ENCODE assay signal across 12 cellular contexts in genomic region chr11:129192150-129192549, GRCh38. TPM values are rescaled to one million over a fixed set of nuclear protein-coding genes. Genes with fewer than 3 reads are reported as not detected.
DNase-seq lines count a peak whose midpoint lies in the region; ATAC-seq and TF ChIP-seq lines count a peak whose summit lies in the region.
"Had no signal": no experiment of that assay in that cellular context is flagged by ENCODE, and none has a peak within 500 bp of the region (broad histone marks: within the 10 kb centered on the region; RNA-seq: fewer than 3 reads in every experiment).

ARHGAP32 (minus strand) TSS chr11:129192325; CDS start chr11:129192198, 127 bp downstream.

- no peaks in the 10 kb centered on the region for H3K27me3 ChIP-seq in H9 (ENCODE audit: insufficient read depth, low read length)
- no peaks in the 10 kb centered on the region for H3K27me3 ChIP-seq in RWPE2 (ENCODE audit: insufficient read depth, poor library complexity, severe bottlenecking)
- no peaks in the 10 kb centered on the region for H3K27me3 ChIP-seq in skeletal muscle tissue (ENCODE audit: control insufficient read depth in 3 of 3, insufficient read depth in 3 of 3, low read length in 3 of 3)

- H3K9me3 ChIP-seq in H9 (ENCODE audit: control insufficient read depth, low read depth, low read length) (no peaks in the 10 kb centered on the region), RWPE2 (ENCODE audit: severe bottlenecking) (no peaks in the 10 kb centered on the region), skeletal muscle tissue (ENCODE audit: control insufficient read depth in 3 of 3, low read length in 3 of 3) (no peaks in the 10 kb centered on the region)

- H4K5ac ChIP-seq in H9 (ENCODE audit: insufficient read length, low read depth, low read length): no peak within 1 kb of the TSS

- no peak within 1 kb of the TSS for H2AFZ ChIP-seq in H9 (ENCODE audit: low read length)

- H3K23ac ChIP-seq in H9 (ENCODE audit: insufficient read length, low read depth, low read length): no peak within 1 kb of the TSS

- no peak within 1 kb of the TSS for H2BK5ac ChIP-seq in H9 (ENCODE audit: insufficient read length, low read length)

- H2BK12ac ChIP-seq in H9 (ENCODE audit: insufficient read length, low read depth, low read length): no peak within 1 kb of the TSS

- H2BK15ac ChIP-seq in H9 (ENCODE audit: low read depth, low read length): no peak within 1 kb of the TSS

- H3K27ac Mint-ChIP-seq in H9 (no peak within 1 kb of the TSS), glutamatergic neuron (ENCODE audit: unreplicated experiment) (no peak within 1 kb of the TSS)
- H3K27ac Mint-ChIP-seq: activated naive CD8-positive, alpha-beta T cell; nephron progenitor cell; T-helper 1 cell treated with Interleukin-12 subunit alpha and Interleukin-12 subunit beta and Interleukin-4 antibody, amounts not matched to agents 30 μg/mL and 1 μg/mL, for 36 hours had no signal

- H3K27ac ChIP-seq in H9 (ENCODE audit: insufficient read length, low read depth, low read length) (no peak within 1 kb of the TSS), RWPE2 (ENCODE audit: poor library complexity, severe bottlenecking) (peak within 1 kb of the TSS; percentile 47), skeletal muscle tissue (ENCODE audit: low read depth, low read length) (no peak within 1 kb of the TSS)

- no peaks in the 10 kb centered on the region for H3K23me2 ChIP-seq in H9 (ENCODE audit: insufficient read length, low read depth, low read length, poor library complexity, severe bottlenecking)

- H3K4me1 ChIP-seq in H9 (ENCODE audit: insufficient read depth, low read length) (peaks cover 6% of the 10 kb centered on the region), RWPE2 (ENCODE audit: insufficient read depth, poor library complexity, severe bottlenecking) (peaks cover 33% of the 10 kb centered on the region), skeletal muscle tissue (ENCODE audit: control insufficient read depth in 3 of 3, insufficient read depth in 3 of 3, low read length in 3 of 3) (peaks cover 0 to 7% (median 0%) of the 10 kb centered on the region in 3 donors)

- TF ChIP-seq CTCF in H9 (conservative IDR thresholded peaks at IDR 0.05) (no peak), RWPE2 (IDR thresholded peaks at IDR 0.05; ENCODE audit: poor library complexity, severe bottlenecking) (no peak), glutamatergic neuron (IDR thresholded peaks at IDR 0.05; ENCODE audit: partially characterized antibody, unreplicated experiment) (no peak)

- ATAC-seq in RWPE2 (ENCODE audit: low read depth): peak; percentile 81
- no peak for ATAC-seq in HG03460 (IDR thresholded peaks at IDR 0.05; ENCODE audit: unreplicated experiment)
- no peak for ATAC-seq in HG02885 (IDR thresholded peaks at IDR 0.05; ENCODE audit: poor library complexity, unreplicated experiment)
- no peak for ATAC-seq in GM21367 (IDR thresholded peaks at IDR 0.05; ENCODE audit: unreplicated experiment)

- H3T11ph ChIP-seq in H9 (ENCODE audit: low read length): no peak within 1 kb of the TSS

- no peak within 1 kb of the TSS for H3K4ac ChIP-seq in H9 (ENCODE audit: low read depth, low read length)

- H3K4me2 ChIP-seq in H9 (ENCODE audit: insufficient read depth, insufficient read length, low read length): no peak within 1 kb of the TSS

- peak within 1 kb of the TSS; percentile 75 for H2BK20ac ChIP-seq in H9 (ENCODE audit: low read depth, low read length, poor library complexity, severe bottlenecking)

- H3K4me3 Mint-ChIP-seq in H9 (no peak within 1 kb of the TSS), glutamatergic neuron (ENCODE audit: unreplicated experiment) (no peak within 1 kb of the TSS)
- H3K4me3 Mint-ChIP-seq: activated naive CD8-positive, alpha-beta T cell; nephron progenitor cell; T-helper 1 cell treated with Interleukin-12 subunit alpha and Interleukin-12 subunit beta and Interleukin-4 antibody, amounts not matched to agents 30 μg/mL and 1 μg/mL, for 36 hours had no signal

- H3K9me3 Mint-ChIP-seq in H9 (peaks cover 1 to 2% of the 10 kb centered on the region in 2 experiments; a peak in 4 of 5 replicates), glutamatergic neuron (ENCODE audit: unreplicated experiment) (no peaks in the 10 kb centered on the region)
- H3K9me3 Mint-ChIP-seq: T-helper 1 cell treated with Interleukin-12 subunit alpha and Interleukin-12 subunit beta and Interleukin-4 antibody, amounts not matched to agents 30 μg/mL and 1 μg/mL, for 36 hours had no signal

- H3K79me1 ChIP-seq in H9 (ENCODE audit: insufficient read depth, low read depth, low read length, poor library complexity, severe bottlenecking): peaks cover 4% of the 10 kb centered on the region

- H3K36me3 ChIP-seq in RWPE2 (ENCODE audit: low read depth) (no peaks in the 10 kb centered on the region; the same call in 1 of the 2 replicates), skeletal muscle tissue (ENCODE audit: control insufficient read depth in 3 of 3, insufficient read depth in 3 of 3, low read length in 3 of 3) (no peaks in the 10 kb centered on the region)

- H3K4me1 Mint-ChIP-seq in H9 (peaks cover 10 to 17% of the 10 kb centered on the region in 2 experiments), glutamatergic neuron (ENCODE audit: low read depth, unreplicated experiment) (peaks cover 4% of the 10 kb centered on the region)
- H3K4me1 Mint-ChIP-seq: nephron progenitor cell had no signal

- H3K79me2 ChIP-seq in H9 (ENCODE audit: insufficient read depth, low read length): no peaks in the 10 kb centered on the region; the same call in 1 of the 2 replicates

- no peak within 1 kb of the TSS for H2BK120ac ChIP-seq in H9 (ENCODE audit: low read depth, low read length, poor library complexity, severe bottlenecking)

- no peak within 1 kb of the TSS for H3K56ac ChIP-seq in H9 (ENCODE audit: insufficient read length, low read depth, low read length)

- DNase-seq in H9 (no peak), RWPE2 (ENCODE audit: low spot score) (no peak), glutamatergic neuron (no peak)
- DNase-seq in activated CD4-positive, CD25-positive, alpha-beta regulatory T cell treated with anti-CD3 and anti-CD28 coated beads, Interleukin-2, amount 50 U/mL, for 72 hours: no peak
- DNase-seq: NCI-H1436, nephron progenitor cell had no signal

- H3K27me3 Mint-ChIP-seq in H9 (ENCODE audit: low read depth): no peaks in the 10 kb centered on the region
- H3K27me3 Mint-ChIP-seq in glutamatergic neuron (ENCODE audit: unreplicated experiment): no peaks in the 10 kb centered on the region
- H3K27me3 Mint-ChIP-seq: activated naive CD8-positive, alpha-beta T cell had no signal

- no peak within 1 kb of the TSS for H3K9ac ChIP-seq in H9 (ENCODE audit: extremely low read depth, insufficient read length, low read length)
- no peak within 1 kb of the TSS for H3K9ac ChIP-seq in skeletal muscle tissue (ENCODE audit: low read depth in 1 of 3, low read length in 3 of 3)

- peaks cover under 1 to 8% (median 3%) of the 10 kb centered on the region in 3 experiments; a peak in 4 of 7 replicates for H3K36me3 Mint-ChIP-seq in H9 (ENCODE audit: insufficient read depth in 1 of 3, low read depth in 3 of 3)
- H3K36me3 Mint-ChIP-seq in glutamatergic neuron (ENCODE audit: unreplicated experiment): no peaks in the 10 kb centered on the region

- H2AK5ac ChIP-seq in H9 (ENCODE audit: insufficient read length, low read length): no peak within 1 kb of the TSS

- H4K91ac ChIP-seq in H9 (ENCODE audit: insufficient read length, low read depth, low read length): no peak within 1 kb of the TSS

- no peak within 1 kb of the TSS for H3K14ac ChIP-seq in H9 (ENCODE audit: insufficient read depth, low read length)

- no CpG with 5 or more reads among the region's 2 CpGs for WGBS in H9 (ENCODE audit: extremely low coverage, insufficient read length, low lambda C conversion rate)

- H4K20me1 ChIP-seq in H9 (ENCODE audit: control insufficient read depth, insufficient read depth, insufficient read length): no peaks in the 10 kb centered on the region

- no peak within 1 kb of the TSS for H4K8ac ChIP-seq in H9 (replicated peaks; ENCODE audit: insufficient read length, low read depth, low read length)

- H3K4me3 ChIP-seq in RWPE2 (ENCODE audit: severe bottlenecking) (no peak within 1 kb of the TSS), skeletal muscle tissue (ENCODE audit: low read length in 3 of 3) (no peak within 1 kb of the TSS)

- no peak within 1 kb of the TSS for H3K18ac ChIP-seq in H9 (ENCODE audit: insufficient read length, low read depth, low read length)

RNA-seq across cellular contexts. Expression of gene ARHGAP32, which starts in this region (rescaled TPM):
- total RNA-seq in H9 (2021) (21.0 and 22.0 TPM in 2 replicates), glutamatergic neuron (ENCODE audit: unreplicated experiment) (45.3 TPM), skeletal muscle tissue (23.5 TPM)
